In the genomic region with DNA sequence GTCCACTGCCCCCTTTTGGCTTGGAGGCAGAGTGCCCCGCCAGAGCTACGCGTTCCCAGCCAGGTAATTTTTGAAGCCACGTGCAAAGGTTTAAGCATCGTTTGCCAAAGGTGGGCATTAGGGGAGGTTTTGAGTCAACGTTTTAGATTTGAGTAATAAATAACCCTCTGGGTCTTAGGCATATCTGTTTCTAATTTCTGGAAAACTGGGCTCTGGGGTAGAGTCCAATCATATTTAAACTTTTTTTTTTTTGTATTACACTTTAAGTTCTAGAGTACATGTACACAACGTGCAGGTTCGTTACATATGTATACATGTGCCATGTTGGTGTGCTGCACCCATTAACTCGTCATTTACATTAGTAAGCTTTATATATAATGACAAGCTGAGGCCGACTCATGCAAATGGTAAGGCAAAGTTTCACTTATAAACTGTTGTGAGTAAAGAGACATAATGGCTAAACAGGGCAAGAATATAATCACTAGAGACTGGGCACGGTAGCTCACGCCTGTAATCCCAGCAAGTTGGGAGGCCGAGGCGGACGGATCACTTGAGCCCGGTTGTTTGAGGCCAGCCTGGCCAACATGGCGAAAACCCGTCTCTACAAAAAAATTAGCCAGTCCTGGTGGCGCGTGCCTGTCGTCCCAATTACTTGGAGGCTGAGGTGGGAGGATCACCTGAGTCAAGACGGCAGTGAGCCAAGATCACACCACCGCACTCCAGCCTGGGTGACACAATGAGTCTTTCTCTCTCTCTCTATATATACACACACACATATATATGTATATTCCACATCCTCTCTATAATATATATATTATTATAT, we compare ENCODE assay signal across 8 cellular contexts. TPM values are rescaled to one million over a fixed set of nuclear protein-coding genes. Genes with fewer than 3 reads are reported as not detected.
DNase-seq lines count a peak whose midpoint lies in the region; ATAC-seq and TF ChIP-seq lines count a peak whose summit lies in the region.

No MANE protein-coding gene starts in this region.

- TF ChIP-seq CTCF in coronary artery (IDR thresholded peaks at IDR 0.05) (peak; percentile 67), neural progenitor cell (IDR thresholded peaks at IDR 0.05) (peak; percentile 81)

- CTCF ChIA-PET in CD4-positive, alpha-beta memory T cell (lab: Charles Lee; ENCODE audit: partially characterized antibody) = interaction anchor here (0.5 to 3.2 kb wide), 26 partner anchors 9 to 460 kb away, joined by 3 to 18 read pairs (median 4); a partner anchor contains a TSS

- H3K9me3 Mint-ChIP-seq in CD4-positive, alpha-beta memory T cell = no peaks in the 10 kb centered on the region
- no peaks in the 10 kb centered on the region for H3K9me3 Mint-ChIP-seq in neural progenitor cell

- peaks cover 0 to 4% of the 10 kb centered on the region in 2 donors for H3K36me3 Mint-ChIP-seq in CD4-positive, alpha-beta memory T cell
- peaks cover 10% of the 10 kb centered on the region for H3K36me3 Mint-ChIP-seq in neural progenitor cell

- no peak overlapping the region for H2AFZ ChIP-seq in neural progenitor cell (replicated peaks)

- peak overlapping the region; percentile 84 to 98 (median 96) for H3K27ac Mint-ChIP-seq in CD4-positive, alpha-beta memory T cell
- peak overlapping the region; percentile 97 for H3K27ac Mint-ChIP-seq in neural progenitor cell

- peak overlapping the region; percentile 93 to 99 (median 95) for H3K4me3 Mint-ChIP-seq in CD4-positive, alpha-beta memory T cell
- peak overlapping the region; percentile 97 for H3K4me3 Mint-ChIP-seq in neural progenitor cell

- H3F3A ChIP-seq in neural progenitor cell (ENCODE audit: low read depth) = peaks cover 16% of the 10 kb centered on the region

- H3K9me3 ChIP-seq in CD4-positive, alpha-beta memory T cell (ENCODE audit: control insufficient read depth in 1 of 2, low read length in 2 of 2) = no peaks in the 10 kb centered on the region
- H3K9me3 ChIP-seq in KOPT-K1 (ENCODE audit: insufficient read depth, low read length, poor library complexity, severe bottlenecking) = no peaks in the 10 kb centered on the region
- H3K9me3 ChIP-seq in neural progenitor cell (ENCODE audit: low read depth) = no peaks in the 10 kb centered on the region

- peak overlapping the region; percentile 16 for H3K4me2 ChIP-seq in neural progenitor cell

- H3K4me3 ChIP-seq in CD4-positive, alpha-beta memory T cell (ENCODE audit: low read length in 2 of 2) = peak overlapping the region in 1 of 2 donors; percentile 89
- peak overlapping the region; percentile 99 for H3K4me3 ChIP-seq in coronary artery
- peak overlapping the region; percentile 74 for H3K4me3 ChIP-seq in neural progenitor cell

- H3K4me1 Mint-ChIP-seq in CD4-positive, alpha-beta memory T cell = peaks cover 13 to 37% (median 20%) of the 10 kb centered on the region in 4 donors
- peaks cover 17% of the 10 kb centered on the region for H3K4me1 Mint-ChIP-seq in neural progenitor cell

- intact Hi-C loops in CD4-positive, alpha-beta memory T cell (cut with micrococcal nuclease) = loop anchor here (1.0 to 5.0 kb wide), 7 partner anchors 71 to 1502 kb away; a partner anchor contains a TSS

- no peaks in the 10 kb centered on the region for H3K27me3 Mint-ChIP-seq in CD4-positive, alpha-beta memory T cell
- H3K27me3 Mint-ChIP-seq in neural progenitor cell (ENCODE audit: insufficient read depth, low read depth) = peaks cover 3% of the 10 kb centered on the region

- peaks cover 29% of the 10 kb centered on the region for H4K20me1 ChIP-seq in neural progenitor cell (ENCODE audit: low read depth)

- H3K4me1 ChIP-seq in CD4-positive, alpha-beta memory T cell (ENCODE audit: insufficient read depth, low read length) = peaks cover 22% of the 10 kb centered on the region
- peaks cover 6% of the 10 kb centered on the region for H3K4me1 ChIP-seq in neural progenitor cell

- DNase-seq in CD4-positive, alpha-beta memory T cell = no peak
- no peak for DNase-seq in coronary artery (ENCODE audit: low spot score)
- no peak for DNase-seq in neural progenitor cell (ENCODE audit: low spot score)
- no peak for DNase-seq in NCI-H526 treated with DMSO at 0.1 percent for 48 hours (lab: John Stamatoyannopoulos, UW)

- ATAC-seq in GM18520 (IDR thresholded peaks at IDR 0.05; ENCODE audit: unreplicated experiment) = no peak
- no peak for ATAC-seq in HG03378 (IDR thresholded peaks at IDR 0.05; ENCODE audit: unreplicated experiment)
- no peak for ATAC-seq in HG02870 (IDR thresholded peaks at IDR 0.05; ENCODE audit: unreplicated experiment)

- POLR2A ChIA-PET in CD4-positive, alpha-beta memory T cell (lab: Charles Lee; ENCODE audit: partially characterized antibody) = interaction anchor here (1.0 to 3.7 kb wide), 10 partner anchors 11 to 474 kb away, joined by 3 to 31 read pairs (median 5); a partner anchor contains a TSS

- no peaks in the 10 kb centered on the region for H3K36me3 ChIP-seq in CD4-positive, alpha-beta memory T cell (ENCODE audit: insufficient read depth, low read length)
- peaks cover 28% of the 10 kb centered on the region for H3K36me3 ChIP-seq in KOPT-K1 (ENCODE audit: insufficient read depth, low read length)
- H3K36me3 ChIP-seq in neural progenitor cell = no peaks in the 10 kb centered on the region

- peaks cover 40% of the 10 kb centered on the region for H3K79me2 ChIP-seq in neural progenitor cell (ENCODE audit: low read depth)

- H3K27me3 ChIP-seq in CD4-positive, alpha-beta memory T cell (ENCODE audit: insufficient read depth, low read length) = no peaks in the 10 kb centered on the region
- H3K27me3 ChIP-seq in neural progenitor cell = no peaks in the 10 kb centered on the region

- H3K27ac ChIP-seq in CD4-positive, alpha-beta memory T cell (ENCODE audit: low read depth, low read length) = no peak overlapping the region
- H3K27ac ChIP-seq in KOPT-K1 (ENCODE audit: low read depth, low read length, poor library complexity, severe bottlenecking) (peak overlapping the region; percentile 87), coronary artery (peak overlapping the region in 1 of 2 donors; percentile 93), neural progenitor cell (no peak overlapping the region)

- no peak overlapping the region for H3K9ac ChIP-seq in neural progenitor cell

RNA-seq across cellular contexts. Expression of a gene that starts 0.5 kb away (rescaled TPM):
- total RNA-seq in CD4-positive, alpha-beta memory T cell = 10 to 100 TPM; 45.4 to 55.4 TPM
- 10 to 100 TPM in 1 of 2 donors, 1 to 10 TPM in 1; 8.5 to 13.7 TPM for polyA plus RNA-seq in CD4-positive, alpha-beta memory T cell
- 84.2 and 187 TPM in 2 replicates for total RNA-seq in neural progenitor cell (ENCODE audit: low replicate concordance)
